ENCODE assay signal across 28 cellular contexts in the genomic region with DNA sequence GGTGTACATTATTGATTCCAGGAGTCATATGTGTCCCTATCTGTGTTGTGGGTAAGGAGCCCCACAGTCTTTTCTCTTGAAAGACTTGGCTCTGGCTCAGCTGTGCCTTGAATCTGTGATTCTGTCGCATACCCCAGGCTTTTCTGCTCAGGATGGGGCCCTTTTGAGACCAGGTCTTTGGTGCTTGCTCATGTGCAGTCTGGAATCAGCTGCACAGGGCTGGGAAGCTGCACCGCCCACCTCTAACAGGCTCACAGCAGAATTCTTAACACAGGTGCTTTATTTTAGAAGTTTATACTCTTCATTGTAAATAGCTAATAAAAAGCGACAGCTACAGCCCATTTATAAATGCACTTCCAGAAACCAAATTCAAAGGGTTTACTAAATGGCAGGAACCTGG.
"Had no signal": no experiment of that assay in that cellular context is flagged by ENCODE, and none has a peak within 500 bp of the region (broad histone marks: within the 10 kb centered on the region; RNA-seq: fewer than 3 reads in every experiment).

No MANE protein-coding gene starts in this region.

- DNase-seq: hippocampal formation; kidney glomerular epithelial cell; left cardiac atrium; mesendoderm; naive B cell; occipital lobe; pancreas; posterior cingulate gyrus; psoas muscle; right lobe of liver; stimulated activated CD4-positive, alpha-beta T cell treated with anti-CD3 and anti-CD28 coated beads, Interleukin-1b, Interleukin-23, amount 100 ng/mL, for 48 hours; stimulated activated CD4-positive, alpha-beta T cell treated with anti-CD3 and anti-CD28 coated beads, Interleukin-2, amount 100 ng/mL, for 48 hours; stimulated activated CD4-positive, alpha-beta T cell treated with anti-CD3 and anti-CD28 coated beads, Interleukin-4, amount 100 ng/mL, for 4 hours; stimulated activated CD8-positive, alpha-beta memory T cell treated with anti-CD3 and anti-CD28 coated beads, Interleukin-4, amount 100 ng/mL, for 48 hours; stimulated activated naive CD4-positive, alpha-beta T cell treated with Interleukin-2 at 50 U/mL for 16 hours; stimulated activated naive CD8-positive, alpha-beta T cell treated with anti-CD3 and anti-CD28 coated beads, Interleukin-15, amount 100 ng/mL, for 72 hours; substantia nigra; transverse colon; upper lobe of left lung had no signal

- H3K36me3 ChIP-seq: neutrophil, pancreas, right lobe of liver, transverse colon, upper lobe of left lung, vagina had no signal

- H3K4me3 Mint-ChIP-seq: mesothelial cell of epicardium; naive B cell; natural killer cell treated with Interleukin-12 subunit alpha and Interleukin-12 subunit beta and Interleukin-15 and Interleukin-18, amount 100 ng/mL, for 72 hours; neural crest cell; stimulated activated memory B cell treated with anti-CD40 and anti-IgM and Interleukin-4, amounts not matched to agents 10 μg/mL and 1 μg/mL and 100 μg/mL, for 72 hours; stimulated activated naive CD8-positive, alpha-beta T cell treated with anti-CD3 and anti-CD28 coated beads, Interleukin-15, amount 100 ng/mL, for 72 hours had no signal

- H3K27ac Mint-ChIP-seq: mesothelial cell of epicardium; natural killer cell treated with Interleukin-12 subunit alpha and Interleukin-12 subunit beta and Interleukin-15 and Interleukin-18, amount 100 ng/mL, for 72 hours; stimulated activated memory B cell treated with anti-CD40 and anti-IgM and Interleukin-4, amounts not matched to agents 10 μg/mL and 1 μg/mL and 100 μg/mL, for 72 hours; stimulated activated naive CD8-positive, alpha-beta T cell treated with anti-CD3 and anti-CD28 coated beads, Interleukin-15, amount 100 ng/mL, for 72 hours had no signal

- H3K27me3 Mint-ChIP-seq: naive B cell; stimulated activated memory B cell treated with anti-CD40 and anti-IgM and Interleukin-4, amounts not matched to agents 10 μg/mL and 1 μg/mL and 100 μg/mL, for 72 hours; stimulated activated naive CD8-positive, alpha-beta T cell treated with anti-CD3 and anti-CD28 coated beads, Interleukin-15, amount 100 ng/mL, for 72 hours had no signal

- H3K4me1 ChIP-seq: pancreas, psoas muscle, right lobe of liver, vagina had no signal

- H3K36me3 Mint-ChIP-seq: natural killer cell treated with Interleukin-12 subunit alpha and Interleukin-12 subunit beta and Interleukin-15 and Interleukin-18, amount 100 ng/mL, for 72 hours; stimulated activated memory B cell treated with anti-CD40 and anti-IgM and Interleukin-4, amounts not matched to agents 10 μg/mL and 1 μg/mL and 100 μg/mL, for 72 hours had no signal

- H3K27me3 ChIP-seq: neutrophil, pancreas, right lobe of liver, transverse colon, upper lobe of left lung, vagina had no signal

- H3K9me3 Mint-ChIP-seq: mesothelial cell of epicardium; natural killer cell treated with Interleukin-12 subunit alpha and Interleukin-12 subunit beta and Interleukin-15 and Interleukin-18, amount 100 ng/mL, for 72 hours; stimulated activated memory B cell treated with anti-CD40 and anti-IgM and Interleukin-4, amounts not matched to agents 10 μg/mL and 1 μg/mL and 100 μg/mL, for 72 hours had no signal

- ATAC-seq: left cardiac atrium; left lobe of liver; natural killer cell treated with Interleukin-12 subunit alpha and Interleukin-12 subunit beta and Interleukin-15 and Interleukin-18, amount 100 ng/mL, for 72 hours; pancreas; psoas muscle; right lobe of liver; stimulated activated memory B cell treated with anti-CD40 and anti-IgM and Interleukin-4, amounts not matched to agents 10 μg/mL and 1 μg/mL and 100 μg/mL, for 72 hours; stimulated activated naive CD8-positive, alpha-beta T cell treated with anti-CD3 and anti-CD28 coated beads, Interleukin-15, amount 100 ng/mL, for 72 hours had no signal

- H3K4me2 ChIP-seq: smooth muscle cell had no signal

- H3K9me3 ChIP-seq: neutrophil, pancreas, psoas muscle, right lobe of liver, transverse colon, upper lobe of left lung, vagina had no signal

- H3K4me3 ChIP-seq: lung, pancreas, psoas muscle, right lobe of liver, smooth muscle cell, transverse colon, upper lobe of left lung, vagina had no signal

- H3K27ac ChIP-seq: neutrophil, pancreas, psoas muscle, right lobe of liver, transverse colon, vagina had no signal
